19 cellular contexts compared by ENCODE assay signal in genomic region chr3:32963871-32964270, GRCh38.
A peak's percentile ranks its signal among the peaks of the same experiment; 100 is the strongest.
DNase-seq lines count a peak whose midpoint lies in the region; ATAC-seq and TF ChIP-seq lines count a peak whose summit lies in the region.
"Had no signal": no experiment of that assay in that cellular context is flagged by ENCODE, and none has a peak within 500 bp of the region (broad histone marks: within the 10 kb centered on the region; RNA-seq: fewer than 3 reads in every experiment).

No MANE protein-coding gene starts in this region.

- DNase-seq in activated effector memory CD4-positive, alpha-beta T cell treated with anti-CD3 and anti-CD28 coated beads, Interleukin-2, amount 50 U/mL, for 16 hours = peak; percentile 79
- DNase-seq in activated effector memory CD4-positive, alpha-beta T cell treated with Interleukin-2 at 50 U/mL for 16 hours = no peak
- DNase-seq in T-helper 9 cell = peak; percentile 29
- DNase-seq in activated naive CD8-positive, alpha-beta T cell treated with anti-CD3 and anti-CD28 coated beads, Interleukin-2, amount 50 U/mL, for 24 hours = no peak
- DNase-seq in stimulated activated CD4-positive, alpha-beta T cell treated with anti-CD3 and anti-CD28 coated beads, Interleukin-4, amount 100 ng/mL, for 24 hours = peak; percentile 56
- DNase-seq in NK-92 (lab: John Stamatoyannopoulos, UW; ENCODE audit: unreplicated experiment) = no peak
- DNase-seq in NCI-H1105 treated with DMSO at 0.1 percent for 48 hours (lab: John Stamatoyannopoulos, UW) = no peak
- DNase-seq in nephron progenitor cell = no peak
- DNase-seq: GOT3; heart left ventricle; Kasumi-1; kidney; mesendoderm; NCI-H1436 treated with DMSO at 0.1 percent for 48 hours; SIG-M5; stimulated activated naive B cell treated with anti-CD40 and anti-IgM and Interleukin-4, amounts not matched to agents 10 μg/mL and 1 μg/mL and 100 μg/mL, for 72 hours; uterus had no signal

- peaks cover 30% of the 10 kb centered on the region for H3K36me3 Mint-ChIP-seq in activated naive CD8-positive, alpha-beta T cell treated with anti-CD3 and anti-CD28 coated beads, Interleukin-2, amount 50 U/mL, for 24 hours (ENCODE audit: low read depth)
- H3K36me3 Mint-ChIP-seq in nephron progenitor cell (ENCODE audit: low read depth) = peaks cover 13% of the 10 kb centered on the region

- peak; percentile 63 for ATAC-seq in activated naive CD8-positive, alpha-beta T cell treated with anti-CD3 and anti-CD28 coated beads, Interleukin-2, amount 50 U/mL, for 24 hours
- ATAC-seq: heart left ventricle; sciatic nerve; stimulated activated naive B cell treated with anti-CD40 and anti-IgM and Interleukin-4, amounts not matched to agents 10 μg/mL and 1 μg/mL and 100 μg/mL, for 72 hours had no signal

- TF ChIP-seq CTCF in nephron progenitor cell (IDR thresholded peaks at IDR 0.05) = no peak

- H3K4me1 Mint-ChIP-seq in activated naive CD8-positive, alpha-beta T cell treated with anti-CD3 and anti-CD28 coated beads, Interleukin-2, amount 50 U/mL, for 24 hours = peaks cover 50% of the 10 kb centered on the region
- peaks cover 15% of the 10 kb centered on the region for H3K4me1 Mint-ChIP-seq in nephron progenitor cell

- no peak overlapping the region for H3K4me3 Mint-ChIP-seq in activated naive CD8-positive, alpha-beta T cell treated with anti-CD3 and anti-CD28 coated beads, Interleukin-2, amount 50 U/mL, for 24 hours
- no peak overlapping the region for H3K4me3 Mint-ChIP-seq in nephron progenitor cell
- H3K4me3 Mint-ChIP-seq: dendritic cell treated with granulocyte-macrophage colony-stimulating factor and Interleukin-4, amounts not matched to agents 40 ng/mL and 50 ng/mL, for 4 days; stimulated activated naive B cell treated with anti-CD40 and anti-IgM and Interleukin-4, amounts not matched to agents 10 μg/mL and 1 μg/mL and 100 μg/mL, for 72 hours had no signal

- peaks cover 29% of the 10 kb centered on the region for H3K9me3 Mint-ChIP-seq in activated naive CD8-positive, alpha-beta T cell treated with anti-CD3 and anti-CD28 coated beads, Interleukin-2, amount 50 U/mL, for 24 hours
- H3K9me3 Mint-ChIP-seq in nephron progenitor cell = peaks cover 36% of the 10 kb centered on the region

- H3K27me3 Mint-ChIP-seq in activated naive CD8-positive, alpha-beta T cell treated with anti-CD3 and anti-CD28 coated beads, Interleukin-2, amount 50 U/mL, for 24 hours = no peaks in the 10 kb centered on the region
- no peaks in the 10 kb centered on the region for H3K27me3 Mint-ChIP-seq in nephron progenitor cell (ENCODE audit: low read depth, poor library complexity)
- H3K27me3 Mint-ChIP-seq: dendritic cell treated with granulocyte-macrophage colony-stimulating factor and Interleukin-4, amounts not matched to agents 40 ng/mL and 50 ng/mL, for 4 days; stimulated activated naive B cell treated with anti-CD40 and anti-IgM and Interleukin-4, amounts not matched to agents 10 μg/mL and 1 μg/mL and 100 μg/mL, for 72 hours had no signal

- H3K27ac Mint-ChIP-seq in activated naive CD8-positive, alpha-beta T cell treated with anti-CD3 and anti-CD28 coated beads, Interleukin-2, amount 50 U/mL, for 24 hours = peak overlapping the region; percentile 28
- no peak overlapping the region for H3K27ac Mint-ChIP-seq in nephron progenitor cell
- H3K27ac Mint-ChIP-seq: dendritic cell treated with granulocyte-macrophage colony-stimulating factor and Interleukin-4, amounts not matched to agents 40 ng/mL and 50 ng/mL, for 4 days; stimulated activated naive B cell treated with anti-CD40 and anti-IgM and Interleukin-4, amounts not matched to agents 10 μg/mL and 1 μg/mL and 100 μg/mL, for 72 hours had no signal

Comparison
In these comparisons a context has a peak if more than half of its experiments do, and no peak if none do; other contexts are left out.
1. DNase-seq: peak in activated effector memory CD4-positive, alpha-beta T cell treated with anti-CD3 and anti-CD28 coated beads, Interleukin-2, amount 50 U/mL, for 16 hours (single experiment), T-helper 9 cell (single experiment) and stimulated activated CD4-positive, alpha-beta T cell treated with anti-CD3 and anti-CD28 coated beads, Interleukin-4, amount 100 ng/mL, for 24 hours (single experiment); none in activated effector memory CD4-positive, alpha-beta T cell treated with Interleukin-2 at 50 U/mL for 16 hours (single experiment), activated naive CD8-positive, alpha-beta T cell treated with anti-CD3 and anti-CD28 coated beads, Interleukin-2, amount 50 U/mL, for 24 hours (single experiment), NK-92 (single experiment), NCI-H1105 treated with DMSO at 0.1 percent for 48 hours (single experiment) and nephron progenitor cell (single experiment).